1 cellular context compared by ENCODE assay signal in the genomic region with DNA sequence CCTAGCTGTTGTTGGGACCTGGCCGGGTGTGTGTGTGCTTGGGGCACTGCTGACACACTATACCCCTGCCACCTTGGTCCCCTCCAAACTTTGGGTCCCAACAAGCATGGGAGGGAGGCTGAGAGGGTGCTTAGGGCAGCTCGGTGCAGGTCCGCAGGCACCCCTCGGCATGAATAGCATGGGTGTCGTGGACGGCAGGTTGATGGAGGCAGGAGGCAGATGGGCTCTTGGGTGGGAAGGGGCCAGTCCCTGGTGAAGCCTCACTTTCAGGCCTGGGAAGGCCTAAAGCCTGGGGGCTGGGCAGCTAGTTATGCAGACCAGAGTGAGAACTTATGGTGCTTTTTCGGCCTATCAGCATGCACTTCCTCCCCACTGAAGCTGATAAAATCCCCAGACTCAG.
TF ChIP-seq lines count a peak whose summit lies in the region.

No MANE protein-coding gene starts in this region.

TF ChIP-seq in HepG2, 621 proteins besides CTCF, POLR2A, EP300 and RAD21:
- TF ChIP-seq ZBTB38 (CRISPR knock-in tag; IDR thresholded peaks at IDR 0.05) (no peak), MZF1 (CRISPR knock-in tag; IDR thresholded peaks at IDR 0.05; ENCODE audit: borderline replicate concordance) (no peak), MAFF (IDR thresholded peaks at IDR 0.05; ENCODE audit: low read depth, low read length) (0 out of 2 replicates have a peak, but pooled peaks have one; percentile 33), MAFK (conservative IDR thresholded peaks at IDR 0.05 in 1 of 2, IDR thresholded peaks at IDR 0.05 in 1 of 2; ENCODE audit: low read length in 2 of 2) (0 out of 4 replicates have a peak, but pooled peaks of 1 of the 2 experiments have one; percentile 2), ZNF510 (CRISPR knock-in tag; IDR thresholded peaks at IDR 0.05; ENCODE audit: low read depth) (no peak)
